ENCODE assay signal across 8 cellular contexts in genomic region chr1:203039609-203040517, GRCh38. TPM values are rescaled to one million over a fixed set of nuclear protein-coding genes. Genes with fewer than 3 reads are reported as not detected.
A peak's percentile ranks its signal among the peaks of the same experiment; 100 is the strongest.
DNase-seq lines count a peak whose midpoint lies in the region; ATAC-seq and TF ChIP-seq lines count a peak whose summit lies in the region.

No MANE protein-coding gene starts in this region.

- no peak overlapping the region for H2AFZ ChIP-seq in hepatocyte

- no peak overlapping the region for H3K4me3 ChIP-seq in AG10803 (ENCODE audit: low read length)
- H3K4me3 ChIP-seq in SJCRH30: no peak overlapping the region
- no peak overlapping the region for H3K4me3 ChIP-seq in hepatocyte
- H3K4me3 ChIP-seq in vagina: no peak overlapping the region

- intact Hi-C loops in vagina (cut with DNase I): loop anchor here (5.0 to 10.0 kb wide), 2 partner anchors 177 to 295 kb away; no protein-coding TSS in a partner anchor

- H4K20me1 ChIP-seq in hepatocyte (ENCODE audit: insufficient read depth, poor library complexity, severe bottlenecking): no peaks in the 10 kb centered on the region

- 44% methylated on average over 11 of the region's 11 CpGs for WGBS in hepatocyte (ENCODE audit: low lambda C conversion rate, missing lambda C conversion rate)

- H3K9me3 ChIP-seq in SJCRH30 (replicated peaks) (no peaks in the 10 kb centered on the region), hepatocyte (ENCODE audit: low read depth) (no peaks in the 10 kb centered on the region), vagina (no peaks in the 10 kb centered on the region)

- H3K4me2 ChIP-seq in hepatocyte: no peak overlapping the region

- no peaks in the 10 kb centered on the region for H3K27me3 ChIP-seq in SJCRH30
- no peaks in the 10 kb centered on the region for H3K27me3 ChIP-seq in hepatocyte
- H3K27me3 ChIP-seq in vagina: no peaks in the 10 kb centered on the region

- DNase-seq in AG10803 (ENCODE audit: low read depth): no peak
- DNase-seq in SJCRH30: peak; percentile 86 to 91
- DNase-seq in hepatocyte (ENCODE audit: low spot score): peak; percentile 64
- DNase-seq in NCI-H526 treated with DMSO at 0.1 percent for 48 hours (lab: John Stamatoyannopoulos, UW): no peak
- DNase-seq in vagina (ENCODE audit: extremely low spot score in 2 of 2): no peak
- no peak for DNase-seq in DMS79 treated with DMSO at 0.1 percent for 48 hours (lab: John Stamatoyannopoulos, UW)
- no peak for DNase-seq in activated naive CD4-positive, alpha-beta T cell treated with anti-CD3 and anti-CD28 coated beads, Interleukin-2, amount 50 U/mL, for 16 hours

- H3K36me3 ChIP-seq in SJCRH30 (no peaks in the 10 kb centered on the region), hepatocyte (replicated peaks; ENCODE audit: insufficient read depth, low read depth) (no peaks in the 10 kb centered on the region), vagina (no peaks in the 10 kb centered on the region)

- TF ChIP-seq CTCF in AG10803 (conservative IDR thresholded peaks at IDR 0.05; ENCODE audit: low read length) (peak; percentile 28), hepatocyte (IDR thresholded peaks at IDR 0.05; ENCODE audit: poor library complexity) (peak; percentile 27), vagina (IDR thresholded peaks at IDR 0.05) (no peak)

- no peaks in the 10 kb centered on the region for H3K79me2 ChIP-seq in hepatocyte

- peak; percentile 10 for ATAC-seq in GM19025 (IDR thresholded peaks at IDR 0.05; ENCODE audit: low read depth, unreplicated experiment)

- H3K4me1 ChIP-seq in SJCRH30: peaks cover 57% of the 10 kb centered on the region
- peaks cover 22% of the 10 kb centered on the region for H3K4me1 ChIP-seq in hepatocyte (ENCODE audit: insufficient read depth)
- peaks cover 11% of the 10 kb centered on the region for H3K4me1 ChIP-seq in vagina

- no peaks in the 10 kb centered on the region for H3K9me2 ChIP-seq in hepatocyte (replicated peaks; ENCODE audit: insufficient read depth)

- no peak for TF ChIP-seq POLR2A in vagina (IDR thresholded peaks at IDR 0.05)

- peak overlapping the region; percentile 25 for H3K27ac ChIP-seq in SJCRH30
- no peak overlapping the region for H3K27ac ChIP-seq in hepatocyte
- no peak overlapping the region for H3K27ac ChIP-seq in vagina

RNA-seq across cellular contexts. Expression of gene PPFIA4, which starts 13.6 kb away (rescaled TPM):
- total RNA-seq in SJCRH30 (2014; rRNA removed; shearing (Covaris generic)): 13.9 and 21.5 TPM in 2 replicates
- total RNA-seq in hepatocyte (1.1 and 1.4 TPM in 2 replicates), vagina (11.5 TPM)
- 1.7 and 5.2 TPM in 2 replicates for polyA plus RNA-seq in hepatocyte

RNA-seq across cellular contexts. Expression of gene TMEM183A, which starts 32.7 kb away (rescaled TPM):
- 110 and 121 TPM in 2 replicates for total RNA-seq in SJCRH30 (2014; rRNA removed; shearing (Covaris generic))
- 78.8 and 105 TPM in 2 replicates for total RNA-seq in hepatocyte
- 61.0 and 65.2 TPM in 2 replicates for polyA plus RNA-seq in hepatocyte
- total RNA-seq in vagina: 73.2 TPM

RNA-seq across cellular contexts. Expression of gene MYOG, which starts 45.9 kb away (rescaled TPM):
- total RNA-seq in SJCRH30 (2014; rRNA removed; shearing (Covaris generic)): 525 and 538 TPM in 2 replicates
- total RNA-seq in hepatocyte (not detected in 2 replicates), vagina (not detected)
- polyA plus RNA-seq in hepatocyte: not detected in 2 replicates

Comparison
In these comparisons a context has a peak if more than half of its experiments do, and no peak if none do; other contexts are left out.
1. DNase-seq: peak in SJCRH30 (2 of 2) and hepatocyte (single experiment); none in AG10803 (single experiment), NCI-H526 treated with DMSO at 0.1 percent for 48 hours (single experiment), vagina (0 of 2), DMS79 treated with DMSO at 0.1 percent for 48 hours (single experiment) and activated naive CD4-positive, alpha-beta T cell treated with anti-CD3 and anti-CD28 coated beads, Interleukin-2, amount 50 U/mL, for 16 hours (single experiment).
2. CTCF ChIP-seq: peak in AG10803 (single experiment) and hepatocyte (single experiment); none in vagina (0 of 3).
3. RNA of gene MYOG, which starts 45.9 kb away (total RNA-seq): 525 to 538 TPM in SJCRH30; not detected in hepatocyte and not detected in vagina (single experiment); every median in the first group is over 100 times any median in the second.